In genomic region chr3:174355505-174355904, GRCh38 we compare ENCODE assay signal across 1 cellular context.
TF ChIP-seq lines count a peak whose summit lies in the region.

No MANE protein-coding gene starts in this region.

TF ChIP-seq in WTC11, 78 proteins besides CTCF, POLR2A, EP300 and RAD21 (continued from another document):
- TF ChIP-seq ZNF425 (CRISPR knock-in tag; conservative IDR thresholded peaks at IDR 0.05): no peak
TF ChIP-seq in WTC11: peak in this region for 0.
